22 cellular contexts compared by ENCODE assay signal in genomic region chr3:123909785-123910184, GRCh38.
DNase-seq lines count a peak whose midpoint lies in the region; ATAC-seq lines count a peak whose summit lies in the region.
"Had no signal": no experiment of that assay in that cellular context is flagged by ENCODE, and none has a peak within 500 bp of the region (broad histone marks: within the 10 kb centered on the region; RNA-seq: fewer than 3 reads in every experiment).

No MANE protein-coding gene starts in this region.

- DNase-seq in SIG-M5 (lab: John Stamatoyannopoulos, UW) (no peak), hepatic stellate cell (ENCODE audit: low spot score) (no peak), NCI-H82 (lab: John Stamatoyannopoulos, UW) (no peak), NCI-H69 (lab: John Stamatoyannopoulos, UW) (no peak)
- DNase-seq: ACHN; activated naive CD8-positive, alpha-beta T cell treated with anti-CD3 and anti-CD28 coated beads for 36 hours; activated T-cell treated with anti-CD3 and anti-CD28 coated beads, Interleukin-2, amount 50 U/mL, for 72 hours; brain microvascular endothelial cell; cortex of kidney; DMS53; foreskin fibroblast; kidney glomerular epithelial cell; mesendoderm; NCI-H1092 treated with DMSO at 0.1 percent for 48 hours; stimulated activated CD4-positive, alpha-beta T cell treated with anti-CD3 and anti-CD28 coated beads, Interleukin-1b, Interleukin-23, amount 100 ng/mL, for 48 hours; stimulated activated naive CD8-positive, alpha-beta T cell treated with anti-CD3 and anti-CD28 coated beads, Interleukin-15, amount 100 ng/mL, for 72 hours; upper lobe of left lung had no signal

- ATAC-seq in GM18498 (IDR thresholded peaks at IDR 0.05; ENCODE audit: unreplicated experiment), result peak; percentile 91
- peak; percentile 64 for ATAC-seq in GM19468 (IDR thresholded peaks at IDR 0.05; ENCODE audit: extremely low read depth, unreplicated experiment)
- peak; percentile 86 for ATAC-seq in HG02678 (IDR thresholded peaks at IDR 0.05; ENCODE audit: unreplicated experiment)
- ATAC-seq in HG03565 (IDR thresholded peaks at IDR 0.05; ENCODE audit: unreplicated experiment), result peak; percentile 56
- ATAC-seq: activated T-cell treated with anti-CD3 and anti-CD28 coated beads, Interleukin-2, amount 50 U/mL, for 72 hours; Panc1; stimulated activated naive CD8-positive, alpha-beta T cell treated with anti-CD3 and anti-CD28 coated beads, Interleukin-15, amount 100 ng/mL, for 72 hours had no signal
